In the genomic region with DNA sequence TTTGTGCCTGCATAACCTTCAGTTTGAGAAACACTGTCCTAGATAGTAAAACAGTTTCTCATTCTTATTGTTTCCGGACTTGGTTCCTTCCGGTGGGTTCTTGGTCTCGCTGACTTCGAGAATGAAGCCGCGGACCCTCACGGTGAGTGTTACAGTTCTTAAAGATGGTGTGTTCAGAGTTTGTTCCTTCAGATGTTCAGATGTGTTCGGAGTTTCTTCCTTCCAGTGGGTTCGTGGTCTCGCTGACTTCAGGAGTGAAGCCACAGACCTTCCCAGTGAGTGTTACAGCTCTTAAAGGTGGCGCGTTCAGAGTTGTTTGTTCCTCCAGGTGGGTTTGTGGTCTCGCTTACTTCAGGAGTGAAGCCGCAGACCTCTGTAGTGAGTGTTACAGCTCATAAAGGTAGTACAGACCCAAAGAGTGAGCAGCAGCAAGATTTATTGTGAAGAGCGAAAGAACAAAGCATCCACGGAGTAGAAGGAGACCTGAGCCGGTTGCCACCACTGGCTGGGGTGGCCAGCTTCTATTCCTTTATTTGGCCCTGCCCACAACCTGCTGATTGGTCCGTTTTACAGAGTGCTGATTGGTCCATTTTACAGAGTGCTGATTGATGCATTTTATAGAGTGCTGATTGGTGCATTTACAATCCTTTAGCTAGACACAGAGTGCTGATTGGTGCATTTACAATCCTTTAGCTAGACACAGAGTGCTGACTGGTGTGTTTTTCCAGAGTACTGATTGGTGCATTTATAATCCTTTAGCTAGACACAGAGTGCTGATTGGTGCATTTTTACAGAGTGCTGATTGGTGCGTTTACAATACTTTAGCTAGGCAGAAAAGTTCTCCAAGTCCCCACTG, we compare ENCODE assay signal across 8 cellular contexts. TPM values are rescaled to one million over a fixed set of nuclear protein-coding genes. Genes with fewer than 3 reads are reported as not detected.
DNase-seq lines count a peak whose midpoint lies in the region; ATAC-seq lines count a peak whose summit lies in the region.
"Not testable (repeated sequence)": the region's sequence is repeated elsewhere in the genome, so short reads cannot be mapped to it uniquely, and the experiment has no call there.

No MANE protein-coding gene starts in this region.

- peak overlapping the region; percentile 69 for H3K4me3 Mint-ChIP-seq in activated T-cell treated with anti-CD3 and anti-CD28 coated beads, Interleukin-2, amount 50 U/mL, for 24 hours
- peak overlapping the region; percentile 72 for H3K4me3 Mint-ChIP-seq in activated naive CD8-positive, alpha-beta T cell treated with anti-CD3 and anti-CD28 coated beads for 36 hours
- H3K4me3 Mint-ChIP-seq in naive B cell = peak overlapping the region; percentile 59 to 93 (median 74)
- peak overlapping the region; percentile 75 for H3K4me3 Mint-ChIP-seq in stimulated activated naive CD8-positive, alpha-beta T cell treated with anti-CD3 and anti-CD28 coated beads, Interleukin-15, Interleukin-2, amounts not matched to agents 100 ng/mL and 50 ng/mL, for 24 hours

- not testable (repeated sequence) for H3K27me3 Mint-ChIP-seq in activated T-cell treated with anti-CD3 and anti-CD28 coated beads, Interleukin-2, amount 50 U/mL, for 24 hours; activated naive CD8-positive, alpha-beta T cell treated with anti-CD3 and anti-CD28 coated beads for 36 hours; naive B cell; stimulated activated naive CD8-positive, alpha-beta T cell treated with anti-CD3 and anti-CD28 coated beads, Interleukin-15, Interleukin-2, amounts not matched to agents 100 ng/mL and 50 ng/mL, for 24 hours

- DNase-seq in T-helper 1 cell = peak; percentile 36 to 91 (median 56)
- peak; percentile 10 to 38 for DNase-seq in activated CD4-positive, alpha-beta T cell treated with anti-CD3 and anti-CD28 coated beads, Interleukin-2, amount 50 U/mL, for 24 hours (ENCODE audit: low read depth in 1 of 2, low spot score in 1 of 2)
- DNase-seq in activated T-cell treated with anti-CD3 and anti-CD28 coated beads, Interleukin-2, amount 50 U/mL, for 24 hours = peak; percentile 65
- DNase-seq in activated naive CD8-positive, alpha-beta T cell treated with anti-CD3 and anti-CD28 coated beads for 36 hours = peak; percentile 71
- peak; percentile 10 for DNase-seq in naive B cell
- peak in 2 of 3 experiments; percentile 26 to 29 for DNase-seq in stimulated activated CD4-positive, alpha-beta T cell treated with anti-CD3 and anti-CD28 coated beads, TNF-alpha, amount 100 ng/mL, for 4 hours (ENCODE audit: low read depth in 3 of 3)

- peaks cover 88% of the 10 kb centered on the region for H3K4me1 Mint-ChIP-seq in activated T-cell treated with anti-CD3 and anti-CD28 coated beads, Interleukin-2, amount 50 U/mL, for 24 hours (ENCODE audit: low read depth)
- H3K4me1 Mint-ChIP-seq in activated naive CD8-positive, alpha-beta T cell treated with anti-CD3 and anti-CD28 coated beads for 36 hours = peaks cover 73% of the 10 kb centered on the region
- peaks cover 10 to 25% (median 16%) of the 10 kb centered on the region in 3 donors for H3K4me1 Mint-ChIP-seq in naive B cell
- H3K4me1 Mint-ChIP-seq in stimulated activated naive CD8-positive, alpha-beta T cell treated with anti-CD3 and anti-CD28 coated beads, Interleukin-15, Interleukin-2, amounts not matched to agents 100 ng/mL and 50 ng/mL, for 24 hours (ENCODE audit: low read depth) = peaks cover 69% of the 10 kb centered on the region

- H3K36me3 Mint-ChIP-seq in activated T-cell treated with anti-CD3 and anti-CD28 coated beads, Interleukin-2, amount 50 U/mL, for 24 hours (ENCODE audit: low read depth) = peaks cover 10% of the 10 kb centered on the region
- H3K36me3 Mint-ChIP-seq in activated naive CD8-positive, alpha-beta T cell treated with anti-CD3 and anti-CD28 coated beads for 36 hours = peaks cover 26% of the 10 kb centered on the region
- H3K36me3 Mint-ChIP-seq in naive B cell = not testable (repeated sequence)
- peaks cover 17% of the 10 kb centered on the region for H3K36me3 Mint-ChIP-seq in stimulated activated naive CD8-positive, alpha-beta T cell treated with anti-CD3 and anti-CD28 coated beads, Interleukin-15, Interleukin-2, amounts not matched to agents 100 ng/mL and 50 ng/mL, for 24 hours (ENCODE audit: low read depth)

- H3K9me3 Mint-ChIP-seq in activated T-cell treated with anti-CD3 and anti-CD28 coated beads, Interleukin-2, amount 50 U/mL, for 24 hours; activated naive CD8-positive, alpha-beta T cell treated with anti-CD3 and anti-CD28 coated beads for 36 hours; stimulated activated naive CD8-positive, alpha-beta T cell treated with anti-CD3 and anti-CD28 coated beads, Interleukin-15, Interleukin-2, amounts not matched to agents 100 ng/mL and 50 ng/mL, for 24 hours: not testable (repeated sequence)
- H3K9me3 Mint-ChIP-seq in naive B cell = peaks cover 0 to 11% (median 4%) of the 10 kb centered on the region in 7 donors

- peak; percentile 59 for ATAC-seq in GM19463 (IDR thresholded peaks at IDR 0.05; ENCODE audit: unreplicated experiment)
- peak; percentile 20 to 27 for ATAC-seq in naive B cell (ENCODE audit: low read depth in 2 of 2)

- peak overlapping the region; percentile 91 for H3K27ac Mint-ChIP-seq in activated T-cell treated with anti-CD3 and anti-CD28 coated beads, Interleukin-2, amount 50 U/mL, for 24 hours
- peak overlapping the region; percentile 92 for H3K27ac Mint-ChIP-seq in activated naive CD8-positive, alpha-beta T cell treated with anti-CD3 and anti-CD28 coated beads for 36 hours
- H3K27ac Mint-ChIP-seq in naive B cell = peak overlapping the region in 4 of 6 donors; percentile 40 to 86 (median 48)
- H3K27ac Mint-ChIP-seq in stimulated activated naive CD8-positive, alpha-beta T cell treated with anti-CD3 and anti-CD28 coated beads, Interleukin-15, Interleukin-2, amounts not matched to agents 100 ng/mL and 50 ng/mL, for 24 hours = peak overlapping the region; percentile 90

RNA-seq across cellular contexts. Expression of gene GPD1L, which starts 8.4 kb away (rescaled TPM):
- total RNA-seq in activated naive CD8-positive, alpha-beta T cell treated with anti-CD3 and anti-CD28 coated beads for 36 hours = 10 to 100 TPM; 12.2 to 14.4 TPM
- 1 to 10 TPM; 2.7 to 7.4 (median 5.3) TPM for polyA plus RNA-seq in naive B cell (ENCODE audit: low read depth in 6 of 6)

Comparison
In these comparisons a context has a peak if more than half of its experiments do, and no peak if none do; other contexts are left out.
1. Peak in every context shown above with its lines: DNase-seq and ATAC-seq.
2. DNase-seq: peak in every context shown above with its lines; median percentile 71 in activated naive CD8-positive, alpha-beta T cell treated with anti-CD3 and anti-CD28 coated beads for 36 hours; 65 in activated T-cell treated with anti-CD3 and anti-CD28 coated beads, Interleukin-2, amount 50 U/mL, for 24 hours; 56 in T-helper 1 cell; 28 in stimulated activated CD4-positive, alpha-beta T cell treated with anti-CD3 and anti-CD28 coated beads, TNF-alpha, amount 100 ng/mL, for 4 hours; 24 in activated CD4-positive, alpha-beta T cell treated with anti-CD3 and anti-CD28 coated beads, Interleukin-2, amount 50 U/mL, for 24 hours; 10 in naive B cell.